Comparison of ENCODE assay signal across 9 cellular contexts in genomic region chr20:38751360-38751976, GRCh38. TPM values are rescaled to one million over a fixed set of nuclear protein-coding genes. Genes with fewer than 3 reads are reported as not detected.
A peak's percentile ranks its signal among the peaks of the same experiment; 100 is the strongest.
DNase-seq lines count a peak whose midpoint lies in the region; ATAC-seq and TF ChIP-seq lines count a peak whose summit lies in the region.
"Had no signal": no experiment of that assay in that cellular context is flagged by ENCODE, and none has a peak within 500 bp of the region (broad histone marks: within the 10 kb centered on the region; RNA-seq: fewer than 3 reads in every experiment).

No MANE protein-coding gene starts in this region.

- H3K27me3 ChIP-seq in CD4-positive, alpha-beta T cell (ENCODE audit: control insufficient read depth, insufficient read depth, low read length), result no peaks in the 10 kb centered on the region

- no peaks in the 10 kb centered on the region for H3K27me3 Mint-ChIP-seq in CD4-positive, alpha-beta T cell
- H3K27me3 Mint-ChIP-seq in neural crest cell (ENCODE audit: low read depth), result peaks cover 4% of the 10 kb centered on the region
- H3K27me3 Mint-ChIP-seq: T-cell had no signal

- H3K4me3 Mint-ChIP-seq in CD4-positive, alpha-beta T cell, result peak overlapping the region; percentile 78
- peak overlapping the region; percentile 68 for H3K4me3 Mint-ChIP-seq in neural crest cell
- H3K4me3 Mint-ChIP-seq: T-cell had no signal

- CTCF ChIA-PET in CD4-positive, alpha-beta T cell (lab: Charles Lee), result interaction anchor here (0.6 to 2.2 kb wide), 5 partner anchors 25 to 118 kb away, joined by 3 to 5 read pairs (median 4); partner anchors contain the start of gene PPP1R16B

- H3K27ac ChIP-seq in CD4-positive, alpha-beta T cell (ENCODE audit: low read depth, low read length), result no peak overlapping the region
- H3K27ac ChIP-seq in coronary artery, result no peak overlapping the region

- intact Hi-C loops in CD4-positive, alpha-beta T cell (cut with DNase I, micrococcal nuclease), result loop anchor here (1.0 to 10.0 kb wide), 4 partner anchors 105 to 143 kb away; no protein-coding TSS in a partner anchor

- no peak overlapping the region for H3K4me3 ChIP-seq in coronary artery

- H3K27ac Mint-ChIP-seq in CD4-positive, alpha-beta T cell, result no peak overlapping the region
- no peak overlapping the region for H3K27ac Mint-ChIP-seq in neural crest cell (ENCODE audit: unreplicated experiment)
- H3K27ac Mint-ChIP-seq: T-cell had no signal

- H3K4me1 Mint-ChIP-seq in CD4-positive, alpha-beta T cell (ENCODE audit: low read depth), result peaks cover 27% of the 10 kb centered on the region
- H3K4me1 Mint-ChIP-seq in neural crest cell, result peaks cover 17% of the 10 kb centered on the region

- TF ChIP-seq CTCF in CD4-positive, alpha-beta T cell (IDR thresholded peaks at IDR 0.05), result peak; percentile 74
- TF ChIP-seq CTCF in GM12873 (IDR thresholded peaks at IDR 0.05; ENCODE audit: insufficient read depth, low read depth, low read length, missing control alignments) (peak; percentile 60), coronary artery (IDR thresholded peaks at IDR 0.05) (peak; percentile 45), neural crest cell (conservative IDR thresholded peaks at IDR 0.05) (peak; percentile 81)

- peaks cover 63% of the 10 kb centered on the region for H3K36me3 Mint-ChIP-seq in CD4-positive, alpha-beta T cell (ENCODE audit: low read depth)
- H3K36me3 Mint-ChIP-seq in neural crest cell (ENCODE audit: low read depth), result peaks cover 5% of the 10 kb centered on the region

- no peak for ATAC-seq in CD4-positive, alpha-beta T cell (ENCODE audit: poor library complexity)
- ATAC-seq in esophagus mucosa, result no peak
- ATAC-seq: T-cell had no signal

- H3K9me3 Mint-ChIP-seq in CD4-positive, alpha-beta T cell, result no peaks in the 10 kb centered on the region
- H3K9me3 Mint-ChIP-seq in neural crest cell, result no peaks in the 10 kb centered on the region
- H3K9me3 Mint-ChIP-seq: T-cell had no signal

- DNase-seq in CD4-positive, alpha-beta T cell, result peak in 1 of 10 experiments; percentile 28
- DNase-seq in NCI-H526 treated with DMSO at 0.1 percent for 48 hours (lab: John Stamatoyannopoulos, UW) (peak; percentile 17), coronary artery (ENCODE audit: low spot score) (no peak), neural crest cell (ENCODE audit: low read depth, low spot score) (no peak), T1000 (lab: John Stamatoyannopoulos, UW) (no peak)
- DNase-seq in activated CD4-positive, CD25-positive, alpha-beta regulatory T cell (lab: John Stamatoyannopoulos, UW), result no peak

- POLR2A ChIA-PET in CD4-positive, alpha-beta T cell (lab: Charles Lee), result interaction anchor here (0.8 kb wide), 1 partner anchor 53 kb away, joined by 3 read pairs; the partner anchor contains the start of gene PPP1R16B

- H3K9me3 ChIP-seq in CD4-positive, alpha-beta T cell (ENCODE audit: control insufficient read depth, low read length), result no peaks in the 10 kb centered on the region

RNA-seq across cellular contexts. Expression of gene ACTR5, which starts 3.2 kb away (rescaled TPM):
- total RNA-seq in CD4-positive, alpha-beta T cell, result 10 to 100 TPM; 11.1 to 11.9 TPM
- 14.3 and 14.9 TPM in 2 replicates for total RNA-seq in neural crest cell
- total RNA-seq in esophagus mucosa, result 6.0 TPM

RNA-seq across cellular contexts. Expression of gene SLC32A1, which starts 27.2 kb away (rescaled TPM):
- not detected for total RNA-seq in CD4-positive, alpha-beta T cell
- 0.09 and 0.16 TPM in 2 replicates for total RNA-seq in neural crest cell
- not detected for total RNA-seq in esophagus mucosa
- total RNA-seq: T-cell had no signal

RNA-seq across cellular contexts. Expression of gene PPP1R16B, which starts 54.0 kb away (rescaled TPM):
- 10 to 100 TPM; 87.6 to 91.1 TPM for total RNA-seq in CD4-positive, alpha-beta T cell
- 0.30 and 0.57 TPM in 2 replicates for total RNA-seq in neural crest cell
- total RNA-seq in esophagus mucosa, result 2.3 TPM

Comparison
In these comparisons a context has a peak if more than half of its experiments do, and no peak if none do; other contexts are left out.
1. RNA of gene PPP1R16B, which starts 54.0 kb away (total RNA-seq): 87.6 to 91.1 TPM in CD4-positive, alpha-beta T cell; 2.3 TPM in esophagus mucosa (single experiment) and 0.30 to 0.57 TPM in neural crest cell; every median in the first group is over 10 times any median in the second.
2. Peak in every context shown above with its lines, with median percentiles within 50 percentile points of each other: CTCF ChIP-seq.